Comparison of ENCODE assay signal across 26 cellular contexts in the genomic region with DNA sequence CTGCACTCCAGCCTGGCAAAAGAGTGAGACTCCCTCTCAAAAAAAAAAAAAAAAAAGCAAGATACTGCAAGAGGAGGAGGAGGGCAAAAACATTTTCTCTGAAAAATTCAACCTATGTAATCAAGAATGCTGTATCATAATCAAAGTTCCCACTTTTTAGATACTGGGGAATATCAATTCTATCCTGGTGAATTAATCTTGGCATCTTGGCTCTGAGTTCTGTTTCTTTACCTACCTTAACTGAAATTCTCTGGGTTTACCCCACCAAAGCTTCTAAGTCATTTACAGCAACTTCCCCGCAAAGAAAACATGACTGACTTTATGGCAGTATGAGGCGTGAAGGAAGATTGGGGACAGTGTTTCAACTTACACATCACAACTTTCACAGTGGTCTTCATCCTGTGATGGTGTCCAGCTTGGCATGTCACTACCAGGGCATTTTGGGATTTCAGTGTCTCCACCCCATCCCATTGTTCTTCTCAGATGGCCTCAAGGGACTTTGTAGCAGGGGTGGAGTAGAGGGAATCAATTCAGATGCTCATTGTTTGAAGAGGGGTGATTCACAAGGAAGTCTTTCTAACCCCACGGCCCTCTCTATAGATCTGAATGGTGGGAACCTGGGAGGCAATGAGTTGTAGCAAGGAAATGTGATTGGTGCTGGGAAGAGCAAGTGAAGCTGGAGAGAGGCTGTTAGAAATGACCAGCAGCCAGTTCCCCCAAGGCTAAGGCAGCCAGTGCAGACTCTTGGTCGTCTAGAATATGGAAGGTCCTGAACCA.
DNase-seq lines count a peak whose midpoint lies in the region; TF ChIP-seq lines count a peak whose summit lies in the region.
"Had no signal": no experiment of that assay in that cellular context is flagged by ENCODE, and none has a peak within 500 bp of the region (broad histone marks: within the 10 kb centered on the region; RNA-seq: fewer than 3 reads in every experiment).

No MANE protein-coding gene starts in this region.

- H3K27me3 ChIP-seq in breast epithelium (no peaks in the 10 kb centered on the region), adipocyte (replicated peaks; ENCODE audit: control insufficient read depth, insufficient read depth, low read length) (no peaks in the 10 kb centered on the region)
- H3K27me3 ChIP-seq: uterus had no signal

- H3K4me3 Mint-ChIP-seq in MCF 10A (ENCODE audit: unreplicated experiment), result no peak overlapping the region
- H3K4me3 Mint-ChIP-seq: activated naive CD8-positive, alpha-beta T cell treated with anti-CD3 and anti-CD28 coated beads, Interleukin-2, amount 50 U/mL, for 24 hours; activated T-cell treated with anti-CD3 and anti-CD28 coated beads, Interleukin-2, amount 50 U/mL, for 24 hours; CD4-positive, CD25-positive, alpha-beta regulatory T cell; stimulated activated naive CD8-positive, alpha-beta T cell treated with anti-CD3 and anti-CD28 coated beads, Interleukin-15, Interleukin-2, amounts not matched to agents 100 ng/mL and 50 ng/mL, for 24 hours had no signal

- H3K4me1 Mint-ChIP-seq in MCF 10A (ENCODE audit: insufficient read depth, unreplicated experiment), result peaks cover 7% of the 10 kb centered on the region

- no peak overlapping the region for H3K9ac ChIP-seq in adipocyte (ENCODE audit: low read length)

- no peak for TF ChIP-seq POLR2A in breast epithelium (IDR thresholded peaks at IDR 0.05)

- H3K4me1 ChIP-seq in breast epithelium (peaks cover 0 to 3% of the 10 kb centered on the region in 2 donors), adipocyte (ENCODE audit: control insufficient read depth, insufficient read depth, low read length) (peaks cover 13% of the 10 kb centered on the region)
- H3K4me1 ChIP-seq: uterus had no signal

- TF ChIP-seq CTCF in MCF 10A (IDR thresholded peaks at IDR 0.05; ENCODE audit: unreplicated experiment) (no peak), breast epithelium (IDR thresholded peaks at IDR 0.05) (no peak), fibroblast of pulmonary artery (IDR thresholded peaks at IDR 0.05; ENCODE audit: low read length, missing control alignments) (no peak)

- CTCF ChIA-PET in MCF 10A (lab: Yijun Ruan, JAX), result interaction anchor here (0.5 to 1.2 kb wide), 4 partner anchors 16 to 427 kb away, joined by 3 to 5 read pairs (median 4); no protein-coding TSS in a partner anchor

- H3K36me3 Mint-ChIP-seq in MCF 10A (ENCODE audit: insufficient read depth, unreplicated experiment), result peaks cover 42% of the 10 kb centered on the region

- H3K27ac ChIP-seq in breast epithelium, result peak overlapping the region in 1 of 2 donors; percentile 20
- H3K27ac ChIP-seq: skin epidermis, thoracic aorta, uterus had no signal

- H3K27ac Mint-ChIP-seq in MCF 10A (ENCODE audit: low read depth, unreplicated experiment), result peak overlapping the region; percentile 3
- H3K27ac Mint-ChIP-seq: activated naive CD8-positive, alpha-beta T cell treated with anti-CD3 and anti-CD28 coated beads, Interleukin-2, amount 50 U/mL, for 24 hours; activated T-cell treated with anti-CD3 and anti-CD28 coated beads, Interleukin-2, amount 50 U/mL, for 24 hours; stimulated activated naive CD8-positive, alpha-beta T cell treated with anti-CD3 and anti-CD28 coated beads, Interleukin-15, Interleukin-2, amounts not matched to agents 100 ng/mL and 50 ng/mL, for 24 hours had no signal

- POLR2A ChIA-PET in MCF 10A (lab: Yijun Ruan, JAX), result interaction anchor here (0.6 kb wide), 2 partner anchors 13 to 145 kb away, joined by 3 read pairs; no protein-coding TSS in a partner anchor

- H3K9me3 ChIP-seq in breast epithelium (no peaks in the 10 kb centered on the region), adipocyte (ENCODE audit: control insufficient read depth, low read length) (no peaks in the 10 kb centered on the region)
- H3K9me3 ChIP-seq: thoracic aorta, uterus had no signal

- no peaks in the 10 kb centered on the region for H3K9me3 Mint-ChIP-seq in MCF 10A (ENCODE audit: unreplicated experiment)
- H3K9me3 Mint-ChIP-seq: activated naive CD8-positive, alpha-beta T cell treated with anti-CD3 and anti-CD28 coated beads, Interleukin-2, amount 50 U/mL, for 24 hours; activated T-cell treated with anti-CD3 and anti-CD28 coated beads, Interleukin-2, amount 50 U/mL, for 24 hours; CD4-positive, CD25-positive, alpha-beta regulatory T cell; naive B cell; stimulated activated naive CD8-positive, alpha-beta T cell treated with anti-CD3 and anti-CD28 coated beads, Interleukin-15, Interleukin-2, amounts not matched to agents 100 ng/mL and 50 ng/mL, for 24 hours had no signal

- no peak for DNase-seq in MCF 10A (ENCODE audit: unreplicated experiment)
- no peak for DNase-seq in breast epithelium (ENCODE audit: low spot score in 2 of 2)
- DNase-seq in adipocyte (ENCODE audit: low read depth), result peak; percentile 68
- peak; percentile 39 for DNase-seq in fibroblast of pulmonary artery (ENCODE audit: low read depth)
- peak; percentile 43 for DNase-seq in renal cortical epithelial cell (ENCODE audit: low read depth)
- no peak for DNase-seq in NCI-H2081 treated with DMSO at 0.1 percent for 48 hours (lab: John Stamatoyannopoulos, UW)
- no peak for DNase-seq in NCI-H2227 (lab: John Stamatoyannopoulos, UW; ENCODE audit: unreplicated experiment)
- no peak for DNase-seq in activated naive CD4-positive, alpha-beta T cell treated with anti-CD3 and anti-CD28 coated beads, Interleukin-2, amount 50 U/mL, for 16 hours
- DNase-seq: 8988T; activated CD4-positive, alpha-beta T cell treated with anti-CD3 and anti-CD28 coated beads for 48 hours; activated gamma-delta T cell; activated naive CD8-positive, alpha-beta T cell treated with anti-CD3 and anti-CD28 coated beads, Interleukin-2, amount 50 U/mL, for 24 hours; activated T-cell treated with anti-CD3 and anti-CD28 coated beads, Interleukin-2, amount 50 U/mL, for 24 hours; CD4-positive, CD25-positive, alpha-beta regulatory T cell; erythroblast; hippocampal formation; naive B cell; NCI-H1105; NCI-H2029 treated with DMSO at 0.1 percent for 48 hours; NCI-H446; NCI-H774; occipital lobe; uterus had no signal

- H3K36me3 ChIP-seq in breast epithelium, result no peaks in the 10 kb centered on the region
- peaks cover 41% of the 10 kb centered on the region for H3K36me3 ChIP-seq in adipocyte (ENCODE audit: control insufficient read depth, insufficient read depth, low read length, severe bottlenecking)
- H3K36me3 ChIP-seq: uterus had no signal

- H3K4me3 ChIP-seq in breast epithelium (no peak overlapping the region), adipocyte (ENCODE audit: low read length) (no peak overlapping the region), fibroblast of pulmonary artery (replicated peaks; ENCODE audit: low read depth, low read length) (no peak overlapping the region)
- H3K4me3 ChIP-seq: skin epidermis, thoracic aorta, uterus had no signal

- H3K27me3 Mint-ChIP-seq in MCF 10A (ENCODE audit: insufficient read depth, unreplicated experiment), result no peaks in the 10 kb centered on the region
- H3K27me3 Mint-ChIP-seq: activated naive CD8-positive, alpha-beta T cell treated with anti-CD3 and anti-CD28 coated beads, Interleukin-2, amount 50 U/mL, for 24 hours; activated T-cell treated with anti-CD3 and anti-CD28 coated beads, Interleukin-2, amount 50 U/mL, for 24 hours; CD4-positive, CD25-positive, alpha-beta regulatory T cell; naive B cell; stimulated activated naive CD8-positive, alpha-beta T cell treated with anti-CD3 and anti-CD28 coated beads, Interleukin-15, Interleukin-2, amounts not matched to agents 100 ng/mL and 50 ng/mL, for 24 hours had no signal

- intact Hi-C loops in MCF 10A (cut with micrococcal nuclease) (no loop called here), breast epithelium (cut with DNase I; ENCODE audit: low total_unique reads) (no loop called here)

- BruUV-seq in MCF 10A (replicated peaks; lab: Mats Ljungman, UMichigan), result no TSS peak

Comparison
In these comparisons a context has a peak if more than half of its experiments do, and no peak if none do; other contexts are left out.
1. DNase-seq: peak in adipocyte (single experiment), fibroblast of pulmonary artery (single experiment) and renal cortical epithelial cell (single experiment); none in MCF 10A (single experiment), breast epithelium (0 of 2), NCI-H2081 treated with DMSO at 0.1 percent for 48 hours (single experiment), NCI-H2227 (single experiment) and activated naive CD4-positive, alpha-beta T cell treated with anti-CD3 and anti-CD28 coated beads, Interleukin-2, amount 50 U/mL, for 16 hours (single experiment).